Comparison of ENCODE assay signal across 1 cellular context in genomic region chr2:231709981-231710750, GRCh38.
TF ChIP-seq lines count a peak whose summit lies in the region.

No MANE protein-coding gene starts in this region.

TF ChIP-seq in K562, 482 proteins besides CTCF, POLR2A, EP300 and RAD21 (continued from another document and continues in another):
- TF ChIP-seq ARID4B (CRISPR knock-in tag; IDR thresholded peaks at IDR 0.05) = peak; percentile 64
- TF ChIP-seq MTF1 (CRISPR knock-in tag; IDR thresholded peaks at IDR 0.05; ENCODE audit: borderline replicate concordance) = no peak
- no peak for TF ChIP-seq POLR2H (tag; IDR thresholded peaks at IDR 0.05; ENCODE audit: low read depth)
- no peak for TF ChIP-seq ELF4 (CRISPR knock-in tag; IDR thresholded peaks at IDR 0.05)
- no peak for TF ChIP-seq XRCC5 (IDR thresholded peaks at IDR 0.05; ENCODE audit: low read depth, low read length)
- TF ChIP-seq SMARCA5 (IDR thresholded peaks at IDR 0.05) = no peak
- no peak for TF ChIP-seq MTA2 (IDR thresholded peaks at IDR 0.05; ENCODE audit: low read depth)
- no peak for TF ChIP-seq BMI1 (IDR thresholded peaks at IDR 0.05; ENCODE audit: low read length)
- no peak for TF ChIP-seq IFI16 (CRISPR knock-in tag; IDR thresholded peaks at IDR 0.05)
- no peak for TF ChIP-seq STAG1 (CRISPR knock-in tag; IDR thresholded peaks at IDR 0.05; ENCODE audit: borderline replicate concordance)
- no peak for TF ChIP-seq ELF1 (tag; IDR thresholded peaks at IDR 0.05)
- TF ChIP-seq OTX1 (CRISPR knock-in tag; IDR thresholded peaks at IDR 0.05) = no peak
- TF ChIP-seq HNRNPH1 (optimal IDR thresholded peaks at IDR 0.05; ENCODE audit: low read depth, low read length) = peak; percentile 26
- TF ChIP-seq DACH1 (IDR thresholded peaks at IDR 0.05; ENCODE audit: partially characterized antibody) = no peak
- no peak for TF ChIP-seq ZKSCAN3 (CRISPR knock-in tag; IDR thresholded peaks at IDR 0.05)
- TF ChIP-seq CHD2 (IDR thresholded peaks at IDR 0.05; ENCODE audit: low read depth, low read length) = peak; percentile 53; the same call in 1 of the 2 replicates
- no peak for TF ChIP-seq ZNF436 (CRISPR knock-in tag; IDR thresholded peaks at IDR 0.05)
- TF ChIP-seq LARP7 (IDR thresholded peaks at IDR 0.05) = no peak
- no peak for TF ChIP-seq GTF2E2 (tag; IDR thresholded peaks at IDR 0.05)
- no peak for TF ChIP-seq RFX5 (IDR thresholded peaks at IDR 0.05; ENCODE audit: low read depth, low read length)
- no peak for TF ChIP-seq HDAC2 (IDR thresholded peaks at IDR 0.05)
- no peak for TF ChIP-seq CHAMP1 (IDR thresholded peaks at IDR 0.05)
- no peak for TF ChIP-seq KLF13 (tag; IDR thresholded peaks at IDR 0.05; ENCODE audit: borderline replicate concordance, low read depth)
- TF ChIP-seq ZNF316 (IDR thresholded peaks at IDR 0.05) = no peak
- no peak for TF ChIP-seq ZNF507 (tag; conservative IDR thresholded peaks at IDR 0.05)
- TF ChIP-seq DNMT1 (IDR thresholded peaks at IDR 0.05) = no peak
- no peak for TF ChIP-seq ZNF174 (CRISPR knock-in tag; IDR thresholded peaks at IDR 0.05)
- no peak for TF ChIP-seq ASH1L (IDR thresholded peaks at IDR 0.05; ENCODE audit: borderline replicate concordance, low read depth, partially characterized antibody)
- TF ChIP-seq ZNF586 (CRISPR knock-in tag; conservative IDR thresholded peaks at IDR 0.05) = no peak
- no peak for TF ChIP-seq TRIM24 (IDR thresholded peaks at IDR 0.05)
- peak; percentile 60 for TF ChIP-seq ZFX (CRISPR knock-in tag; IDR thresholded peaks at IDR 0.05)
- no peak for TF ChIP-seq ZNF444 (CRISPR knock-in tag; IDR thresholded peaks at IDR 0.05)
- no peak for TF ChIP-seq BACH1 (tag; IDR thresholded peaks at IDR 0.05)
- no peak for TF ChIP-seq TCF7L2 (IDR thresholded peaks at IDR 0.05; ENCODE audit: low read depth, low read length)
- TF ChIP-seq LCOR (CRISPR knock-in tag; IDR thresholded peaks at IDR 0.05) = peak; percentile 74; the same call in 1 of the 2 replicates
- no peak for TF ChIP-seq ZNF280B (CRISPR knock-in tag; IDR thresholded peaks at IDR 0.05)
- no peak for TF ChIP-seq CREB1 (IDR thresholded peaks at IDR 0.05)
- TF ChIP-seq CREB1 (CRISPR knock-in tag; IDR thresholded peaks at IDR 0.05) = peak; percentile 16; the same call in 1 of the 2 replicates
- no peak for TF ChIP-seq MBD2 (IDR thresholded peaks at IDR 0.05; ENCODE audit: borderline replicate concordance, low read depth)
- no peak for TF ChIP-seq FOXK1 (CRISPR knock-in tag; IDR thresholded peaks at IDR 0.05; ENCODE audit: borderline replicate concordance)
- no peak for TF ChIP-seq ZNF551 (CRISPR knock-in tag; IDR thresholded peaks at IDR 0.05)
- peak; percentile 88; the same call in 1 of the 2 replicates for TF ChIP-seq RB1 (IDR thresholded peaks at IDR 0.05; ENCODE audit: low read depth)
- no peak for TF ChIP-seq ZNF408 (CRISPR knock-in tag; IDR thresholded peaks at IDR 0.05; ENCODE audit: low read depth)
- TF ChIP-seq ZNF584 (CRISPR knock-in tag; IDR thresholded peaks at IDR 0.05; ENCODE audit: low read depth) = 0 out of 2 replicates have a peak, but pooled peaks have one; percentile 58
- no peak for TF ChIP-seq FOXJ2 (tag; IDR thresholded peaks at IDR 0.05)
- TF ChIP-seq PTBP1 (IDR thresholded peaks at IDR 0.05; ENCODE audit: low read depth, low read length) = no peak
- no peak; a peak in 1 of 4 replicates for TF ChIP-seq FOXA3 (CRISPR knock-in tag; conservative IDR thresholded peaks at IDR 0.05 in 1 of 2, IDR thresholded peaks at IDR 0.05 in 1 of 2)
- peak; percentile 33; the same call in 1 of the 2 replicates for TF ChIP-seq PML (IDR thresholded peaks at IDR 0.05; ENCODE audit: low read length)
- no peak for TF ChIP-seq TCF7 (IDR thresholded peaks at IDR 0.05; ENCODE audit: borderline replicate concordance)
- TF ChIP-seq PTRF (tag; IDR thresholded peaks at IDR 0.05) = no peak
- TF ChIP-seq ZFP30 (CRISPR knock-in tag; IDR thresholded peaks at IDR 0.05; ENCODE audit: borderline replicate concordance) = no peak
- TF ChIP-seq IRF1 (CRISPR knock-in tag; IDR thresholded peaks at IDR 0.05; ENCODE audit: borderline replicate concordance) = no peak
- no peak for TF ChIP-seq ZNF695 (CRISPR knock-in tag; IDR thresholded peaks at IDR 0.05)
- TF ChIP-seq ZC3H11A (IDR thresholded peaks at IDR 0.05; ENCODE audit: low read depth, low read length) = no peak
- TF ChIP-seq ZNF75A (CRISPR knock-in tag; IDR thresholded peaks at IDR 0.05) = no peak
- TF ChIP-seq MEF2A (IDR thresholded peaks at IDR 0.05; ENCODE audit: control insufficient read depth, low read depth, low read length) = no peak
- TF ChIP-seq ZC3H8 (IDR thresholded peaks at IDR 0.05) = no peak
- TF ChIP-seq ZNF121 (CRISPR knock-in tag; conservative IDR thresholded peaks at IDR 0.05) = no peak
- no peak for TF ChIP-seq MTA1 (IDR thresholded peaks at IDR 0.05; ENCODE audit: borderline replicate concordance)
- TF ChIP-seq RAD51 (IDR thresholded peaks at IDR 0.05; ENCODE audit: borderline replicate concordance, low read depth) = no peak
- TF ChIP-seq ATF4 (CRISPR knock-in tag; IDR thresholded peaks at IDR 0.05) = no peak
- no peak for TF ChIP-seq ZBTB26 (CRISPR knock-in tag; IDR thresholded peaks at IDR 0.05)
- no peak for TF ChIP-seq BDP1 (IDR thresholded peaks at IDR 0.05; ENCODE audit: insufficient read depth, insufficient read length)
- TF ChIP-seq TAL1 (IDR thresholded peaks at IDR 0.05) = no peak
- TF ChIP-seq ZNF41 (CRISPR knock-in tag; conservative IDR thresholded peaks at IDR 0.05) = no peak
- TF ChIP-seq SNAPC5 (CRISPR knock-in tag; IDR thresholded peaks at IDR 0.05) = no peak
- TF ChIP-seq GMEB1 (CRISPR knock-in tag; IDR thresholded peaks at IDR 0.05) = peak; percentile 79
- no peak for TF ChIP-seq NFXL1 (CRISPR knock-in tag; IDR thresholded peaks at IDR 0.05)
